Comparison of ENCODE assay signal across 12 cellular contexts in the genomic region with DNA sequence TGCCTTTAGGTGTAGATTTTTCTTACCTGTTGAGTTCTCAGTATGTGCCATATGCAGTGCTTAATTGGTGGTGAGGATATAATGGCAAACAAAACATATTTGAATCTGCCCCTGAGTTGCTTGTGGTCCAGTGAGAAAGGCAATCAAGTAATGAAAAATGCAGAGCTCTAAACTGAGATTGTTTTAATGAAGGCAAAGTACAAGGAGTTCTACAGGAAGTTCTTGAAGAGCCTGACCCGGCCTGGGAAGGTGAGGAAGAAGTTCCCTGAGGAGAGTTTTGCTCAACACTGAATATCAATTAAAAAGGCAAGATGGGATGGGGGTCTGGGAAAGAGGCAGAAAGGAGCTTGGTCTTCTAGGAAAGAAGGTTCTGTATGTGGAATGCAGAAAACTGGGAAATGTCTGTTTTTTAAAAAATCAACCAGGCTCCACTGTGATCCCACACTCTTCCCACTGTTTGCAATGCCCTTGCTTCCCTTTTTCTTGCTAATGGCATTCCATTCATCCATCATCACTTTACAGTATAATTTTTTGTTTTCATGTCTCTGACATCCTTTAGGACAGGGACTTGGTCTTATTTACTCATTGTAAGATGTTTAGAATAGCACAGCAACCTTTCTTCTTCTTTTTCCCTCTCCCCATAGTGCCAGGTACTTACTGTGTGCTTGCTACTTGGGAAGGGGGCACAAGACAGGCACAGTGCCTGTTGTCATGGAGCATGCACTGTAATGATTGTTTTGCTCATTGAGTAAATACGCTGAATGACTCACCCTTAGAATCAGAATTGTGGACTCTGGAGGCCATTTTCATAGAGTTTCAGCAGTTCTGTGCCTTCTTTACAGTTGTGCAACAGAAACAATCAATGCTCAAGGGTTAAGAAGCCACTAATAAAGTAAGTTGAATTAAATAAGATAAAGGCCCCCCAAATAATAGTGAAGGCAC.
DNase-seq lines count a peak whose midpoint lies in the region; ATAC-seq, FAIRE-seq and TF ChIP-seq lines count a peak whose summit lies in the region.
"Had no signal": no experiment of that assay in that cellular context is flagged by ENCODE, and none has a peak within 500 bp of the region (broad histone marks: within the 10 kb centered on the region; RNA-seq: fewer than 3 reads in every experiment).

No MANE protein-coding gene starts in this region.

- H3K27me3 ChIP-seq in breast epithelium: no peaks in the 10 kb centered on the region
- H3K27me3 ChIP-seq: BLaER1 had no signal

- POLR2A ChIA-PET in MCF 10A (lab: Yijun Ruan, JAX): no interaction called here

- BruUV-seq in MCF 10A (replicated peaks; lab: Mats Ljungman, UMichigan): no TSS peak

- intact Hi-C loops in MCF 10A (cut with micrococcal nuclease) (loop anchor here (2.0 kb wide), 1 partner anchor 65 kb away; the partner anchor contains the start of genes ANKS1A and TAF11), breast epithelium (cut with DNase I; ENCODE audit: low total_unique reads) (no loop called here)

- H3K27ac Mint-ChIP-seq in MCF 10A (ENCODE audit: low read depth, unreplicated experiment): peak overlapping the region; percentile 76

- H3K27ac ChIP-seq in breast epithelium: no peak overlapping the region
- H3K27ac ChIP-seq: BLaER1 had no signal

- peak; percentile 62 for DNase-seq in MCF 10A (ENCODE audit: unreplicated experiment)
- DNase-seq in breast epithelium (ENCODE audit: low spot score in 2 of 2): no peak
- peak; percentile 19 for DNase-seq in RPMI7951 (ENCODE audit: low read depth)
- peak; percentile 59 for DNase-seq in fibroblast of villous mesenchyme (ENCODE audit: low read depth)
- DNase-seq in urothelium cell line (ENCODE audit: low spot score): peak; percentile 27
- DNase-seq in cerebellum (ENCODE audit: low spot score): no peak
- DNase-seq in Ammon's horn (ENCODE audit: low spot score): no peak
- DNase-seq: KG1 had no signal

- CTCF ChIA-PET in MCF 10A (lab: Yijun Ruan, JAX): no interaction called here

- no peaks in the 10 kb centered on the region for H3K9me3 ChIP-seq in breast epithelium
- H3K9me3 ChIP-seq: BLaER1 had no signal

- no peak for TF ChIP-seq POLR2A in breast epithelium (IDR thresholded peaks at IDR 0.05)

- TF ChIP-seq CTCF in MCF 10A (IDR thresholded peaks at IDR 0.05; ENCODE audit: unreplicated experiment) (no peak), breast epithelium (IDR thresholded peaks at IDR 0.05) (no peak), fibroblast of villous mesenchyme (IDR thresholded peaks at IDR 0.05; ENCODE audit: insufficient read depth, low read depth, low read length) (no peak)

- FAIRE-seq in urothelium cell line (lab: Jason Lieb, UNC): no peak
- FAIRE-seq: TTC549 had no signal

- H3K4me3 Mint-ChIP-seq in MCF 10A (ENCODE audit: unreplicated experiment): no peak overlapping the region
- H3K4me3 Mint-ChIP-seq: brain had no signal

- H3K4me1 ChIP-seq in breast epithelium: no peaks in the 10 kb centered on the region

- H3K36me3 ChIP-seq in breast epithelium: no peaks in the 10 kb centered on the region
- H3K36me3 ChIP-seq: BLaER1 had no signal

- peaks cover 13% of the 10 kb centered on the region for H3K4me1 Mint-ChIP-seq in MCF 10A (ENCODE audit: insufficient read depth, unreplicated experiment)

- H3K4me3 ChIP-seq in breast epithelium (no peak overlapping the region), fibroblast of villous mesenchyme (ENCODE audit: low read depth, low read length) (no peak overlapping the region)
- H3K4me3 ChIP-seq: BLaER1 had no signal

- no peaks in the 10 kb centered on the region for H3K9me3 Mint-ChIP-seq in MCF 10A (ENCODE audit: unreplicated experiment)
- H3K9me3 Mint-ChIP-seq: brain had no signal

- ATAC-seq in GM19463 (IDR thresholded peaks at IDR 0.05; ENCODE audit: unreplicated experiment): no peak

- no peaks in the 10 kb centered on the region for H3K36me3 Mint-ChIP-seq in MCF 10A (ENCODE audit: insufficient read depth, unreplicated experiment)
- H3K36me3 Mint-ChIP-seq: brain had no signal

- H3K27me3 Mint-ChIP-seq in MCF 10A (ENCODE audit: insufficient read depth, unreplicated experiment): no peaks in the 10 kb centered on the region
- H3K27me3 Mint-ChIP-seq: brain had no signal

Comparison
In these comparisons a context has a peak if more than half of its experiments do, and no peak if none do; other contexts are left out.
1. DNase-seq: peak in MCF 10A (single experiment), RPMI7951 (single experiment), fibroblast of villous mesenchyme (single experiment) and urothelium cell line (single experiment); none in breast epithelium (0 of 2), cerebellum (single experiment) and Ammon's horn (single experiment).